ENCODE assay signal across 27 cellular contexts in genomic region chr4:141609243-141609642, GRCh38. TPM values are rescaled to one million over a fixed set of nuclear protein-coding genes. Genes with fewer than 3 reads are reported as not detected.
DNase-seq lines count a peak whose midpoint lies in the region; ATAC-seq, FAIRE-seq and TF ChIP-seq lines count a peak whose summit lies in the region.
"Had no signal": no experiment of that assay in that cellular context is flagged by ENCODE, and none has a peak within 500 bp of the region (broad histone marks: within the 10 kb centered on the region; RNA-seq: fewer than 3 reads in every experiment).

No MANE protein-coding gene starts in this region.

- POLR2A ChIA-PET in naive thymus-derived CD4-positive, alpha-beta T cell (lab: Charles Lee) = no interaction called here

- H3K27me3 ChIP-seq in lower lobe of right lung (ENCODE audit: low read depth) = no peaks in the 10 kb centered on the region
- no peaks in the 10 kb centered on the region for H3K27me3 ChIP-seq in naive thymus-derived CD4-positive, alpha-beta T cell (ENCODE audit: control insufficient read depth in 2 of 2, insufficient read depth in 2 of 2, low read length in 2 of 2)
- H3K27me3 ChIP-seq: BE2C, SJCRH30 had no signal

- ATAC-seq in lower lobe of right lung = peak; percentile 83 to 84
- no peak for ATAC-seq in naive thymus-derived CD4-positive, alpha-beta T cell
- ATAC-seq: activated CD8-positive, alpha-beta memory T cell treated with anti-CD3 and anti-CD28 coated beads, Interleukin-2, amount 10 ng/mL, durations not matched to agents 7 days and 5 days; GM12878; Panc1 had no signal

- CTCF ChIA-PET in naive thymus-derived CD4-positive, alpha-beta T cell (lab: Charles Lee) = no interaction called here

- peaks cover 0 to 5% (median 0%) of the 10 kb centered on the region in 7 donors for H3K4me1 Mint-ChIP-seq in naive thymus-derived CD4-positive, alpha-beta T cell
- H3K4me1 Mint-ChIP-seq: activated naive CD4-positive, alpha-beta T cell treated with anti-CD3 and anti-CD28 coated beads, Interleukin-2, amount 50 U/mL, for 24 hours had no signal

- H3K4me3 Mint-ChIP-seq in naive thymus-derived CD4-positive, alpha-beta T cell = no peak overlapping the region
- H3K4me3 Mint-ChIP-seq: activated CD8-positive, alpha-beta memory T cell treated with anti-CD3 and anti-CD28 coated beads, Interleukin-2, amount 10 ng/mL, durations not matched to agents 7 days and 5 days; activated naive CD4-positive, alpha-beta T cell treated with anti-CD3 and anti-CD28 coated beads, Interleukin-2, amount 50 U/mL, for 24 hours; type B pancreatic cell had no signal

- H3K36me3 Mint-ChIP-seq in naive thymus-derived CD4-positive, alpha-beta T cell = no peaks in the 10 kb centered on the region
- H3K36me3 Mint-ChIP-seq: activated naive CD4-positive, alpha-beta T cell treated with anti-CD3 and anti-CD28 coated beads, Interleukin-2, amount 50 U/mL, for 24 hours; type B pancreatic cell had no signal

- no peak for FAIRE-seq in frontal cortex (lab: Jason Lieb, UNC)
- FAIRE-seq: A204.1, GM12878, GM19239, HTR-8/SVneo had no signal

- no peak overlapping the region for H3K27ac Mint-ChIP-seq in naive thymus-derived CD4-positive, alpha-beta T cell
- H3K27ac Mint-ChIP-seq: activated CD8-positive, alpha-beta memory T cell treated with anti-CD3 and anti-CD28 coated beads, Interleukin-2, amount 10 ng/mL, durations not matched to agents 7 days and 5 days; activated naive CD4-positive, alpha-beta T cell treated with anti-CD3 and anti-CD28 coated beads, Interleukin-2, amount 50 U/mL, for 24 hours; type B pancreatic cell had no signal

- TF ChIP-seq CTCF in AG10803 (conservative IDR thresholded peaks at IDR 0.05; ENCODE audit: low read length) (no peak), epithelial cell of esophagus (IDR thresholded peaks at IDR 0.05; ENCODE audit: insufficient read depth, low read depth, low read length, missing control alignments) (no peak), lower lobe of right lung (IDR thresholded peaks at IDR 0.05) (no peak)

- H3K9me3 ChIP-seq in lower lobe of right lung = no peaks in the 10 kb centered on the region
- H3K9me3 ChIP-seq in naive thymus-derived CD4-positive, alpha-beta T cell (ENCODE audit: control insufficient read depth in 2 of 3, low read length in 3 of 3) = no peaks in the 10 kb centered on the region
- H3K9me3 ChIP-seq: BE2C, SJCRH30 had no signal

- intact Hi-C loops in lower lobe of right lung (cut with DNase I) = no loop called here
- intact Hi-C loops in naive thymus-derived CD4-positive, alpha-beta T cell (cut with micrococcal nuclease) = no loop called here

- no peaks in the 10 kb centered on the region for H3K4me1 ChIP-seq in lower lobe of right lung
- no peaks in the 10 kb centered on the region for H3K4me1 ChIP-seq in naive thymus-derived CD4-positive, alpha-beta T cell (ENCODE audit: control insufficient read depth in 2 of 2, insufficient read depth in 2 of 2, low read length in 2 of 2)
- H3K4me1 ChIP-seq: SJCRH30 had no signal

- no peaks in the 10 kb centered on the region for H3K36me3 ChIP-seq in lower lobe of right lung
- H3K36me3 ChIP-seq in naive thymus-derived CD4-positive, alpha-beta T cell (ENCODE audit: control insufficient read depth in 2 of 3, insufficient read depth in 3 of 3, low read length in 3 of 3) = no peaks in the 10 kb centered on the region
- H3K36me3 ChIP-seq: BE2C, SJCRH30 had no signal

- no peaks in the 10 kb centered on the region for H3K9me3 Mint-ChIP-seq in naive thymus-derived CD4-positive, alpha-beta T cell
- H3K9me3 Mint-ChIP-seq: activated naive CD4-positive, alpha-beta T cell treated with anti-CD3 and anti-CD28 coated beads, Interleukin-2, amount 50 U/mL, for 24 hours; type B pancreatic cell had no signal

- H3K4me3 ChIP-seq in AG10803 (ENCODE audit: low read length) (no peak overlapping the region), epithelial cell of esophagus (ENCODE audit: low read length) (no peak overlapping the region), lower lobe of right lung (no peak overlapping the region)
- H3K4me3 ChIP-seq in naive thymus-derived CD4-positive, alpha-beta T cell (ENCODE audit: low read length) = no peak overlapping the region
- H3K4me3 ChIP-seq: GM12878, SJCRH30 had no signal

- H3K27ac ChIP-seq in lower lobe of right lung = no peak overlapping the region
- no peak overlapping the region for H3K27ac ChIP-seq in naive thymus-derived CD4-positive, alpha-beta T cell (ENCODE audit: low read depth, low read length)
- H3K27ac ChIP-seq: SJCRH30 had no signal

- DNase-seq in AG10803 (ENCODE audit: low read depth) (peak; percentile 7), NCI-H69 (lab: John Stamatoyannopoulos, UW) (peak; percentile 0), epithelial cell of esophagus (ENCODE audit: low read depth) (peak; percentile 51), lower lobe of right lung (peak; percentile 50), SW 1271 (lab: John Stamatoyannopoulos, UW) (no peak), frontal cortex (ENCODE audit: low spot score in 2 of 2) (no peak)
- DNase-seq in stimulated activated CD4-positive, alpha-beta T cell treated with anti-CD3 and anti-CD28 coated beads, Interleukin-4, amount 100 ng/mL, for 4 hours = no peak
- DNase-seq in naive thymus-derived CD4-positive, alpha-beta T cell = no peak
- DNase-seq: activated CD4-positive, alpha-beta T cell treated with anti-CD3 and anti-CD28 coated beads for 4 hours; activated CD8-positive, alpha-beta memory T cell treated with anti-CD3 and anti-CD28 coated beads, Interleukin-2, amount 10 ng/mL, durations not matched to agents 7 days and 5 days; BE2C; DMS79; effector CD8-positive, alpha-beta T cell; NCI-H2107; NK-92 treated with Interleukin-12 subunit alpha and Interleukin-12 subunit beta, amount 100 ng/mL, for 24 hours; nucleus accumbens; retina; SJCRH30; stimulated activated CD8-positive, alpha-beta memory T cell treated with anti-CD3 and anti-CD28 coated beads, Interleukin-4, amount 100 ng/mL, for 48 hours; T-helper 1 cell had no signal

- H3K27me3 Mint-ChIP-seq in naive thymus-derived CD4-positive, alpha-beta T cell = peaks cover 2 to 31% (median 19%) of the 10 kb centered on the region in 5 donors

RNA-seq across cellular contexts. Expression of gene IL15, which starts 27.1 kb away (rescaled TPM):
- 9.7 TPM for total RNA-seq in lower lobe of right lung
- 1.2 TPM for total RNA-seq in frontal cortex
- total RNA-seq in naive thymus-derived CD4-positive, alpha-beta T cell = 1 to 10 TPM in 3 of 5 experiments, under 1 TPM in 2; 0.54 to 8.7 (median 2.7) TPM
- under 1 TPM; 0.47 to 0.64 TPM for polyA plus RNA-seq in naive thymus-derived CD4-positive, alpha-beta T cell

Comparison
In these comparisons a context has a peak if more than half of its experiments do, and no peak if none do; other contexts are left out.
1. DNase-seq: peak in AG10803 (single experiment), NCI-H69 (single experiment), epithelial cell of esophagus (single experiment) and lower lobe of right lung (single experiment); none in SW 1271 (0 of 2), stimulated activated CD4-positive, alpha-beta T cell treated with anti-CD3 and anti-CD28 coated beads, Interleukin-4, amount 100 ng/mL, for 4 hours (0 of 2), frontal cortex (0 of 2) and naive thymus-derived CD4-positive, alpha-beta T cell (0 of 9).